ENCODE assay signal across 8 cellular contexts in the genomic region with DNA sequence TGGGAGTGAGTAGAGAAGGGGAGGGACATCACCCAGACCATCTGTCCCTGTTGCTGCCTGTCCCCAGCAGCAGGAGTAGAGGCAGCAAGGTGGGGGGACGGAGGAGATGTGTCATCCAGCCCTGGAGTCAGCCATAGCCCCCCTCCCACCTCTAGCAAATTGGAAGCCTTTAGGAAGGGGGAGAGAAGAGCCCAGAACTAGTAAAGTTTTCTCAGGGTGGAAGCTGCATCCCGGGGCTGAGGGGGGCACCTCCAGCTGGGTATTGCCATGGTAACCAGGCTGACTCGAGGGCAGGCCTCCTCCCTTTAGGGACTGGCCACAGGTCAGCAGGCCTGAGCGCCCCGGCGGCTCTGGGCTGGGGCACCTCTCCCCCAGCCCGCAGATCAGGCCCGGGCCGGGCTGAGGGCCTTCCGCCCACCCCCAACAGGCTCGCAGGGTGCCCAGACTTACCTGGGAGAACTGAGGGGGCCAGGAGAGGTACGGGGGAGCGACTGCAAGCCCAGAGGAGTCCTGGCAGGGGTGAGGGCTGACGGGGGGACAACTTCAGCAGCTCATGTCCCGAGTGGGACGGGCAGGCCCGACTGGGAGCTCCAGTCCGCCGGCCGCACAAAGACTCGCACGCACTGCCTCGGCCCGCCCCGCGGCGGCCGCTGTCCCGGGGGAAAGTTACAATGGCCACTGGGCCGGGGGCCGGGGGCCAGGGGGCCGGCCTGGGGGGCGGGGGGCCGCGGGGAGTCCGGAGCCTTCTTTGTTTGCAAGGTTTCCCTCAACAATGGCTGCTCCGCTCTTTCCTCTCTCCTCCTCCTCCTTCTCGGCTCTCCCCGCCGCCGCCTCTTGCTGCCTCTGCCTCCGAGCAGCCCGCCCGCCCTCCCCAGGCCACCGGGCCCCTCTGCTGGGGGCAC. TPM values are rescaled to one million over a fixed set of nuclear protein-coding genes. Genes with fewer than 3 reads are reported as not detected.
DNase-seq lines count a peak whose midpoint lies in the region; ATAC-seq and TF ChIP-seq lines count a peak whose summit lies in the region.

No MANE protein-coding gene starts in this region.

- H3K4me1 ChIP-seq in heart left ventricle (peaks cover 4 to 69% (median 62%) of the 10 kb centered on the region in 12 donors), rectal smooth muscle tissue (ENCODE audit: control insufficient read depth, insufficient read depth, low read length) (peaks cover 32% of the 10 kb centered on the region)

- H3K27me3 ChIP-seq in heart left ventricle (no peaks in the 10 kb centered on the region), rectal smooth muscle tissue (ENCODE audit: control insufficient read depth, insufficient read depth, low read length) (no peaks in the 10 kb centered on the region)

- TF ChIP-seq POLR2A in heart left ventricle (IDR thresholded peaks at IDR 0.05), result no peak

- DNase-seq in activated T-cell treated with anti-CD3 and anti-CD28 coated beads, Interleukin-2, amount 50 U/mL, for 48 hours, result peak; percentile 54 to 56
- DNase-seq in heart left ventricle (peak in 2 of 5 donors; percentile 48 to 73), SIG-M5 treated with dmso at 0.1 percent for 504 hours (lab: John Stamatoyannopoulos, UW; ENCODE audit: unreplicated experiment) (no peak)

- intact Hi-C loops in heart left ventricle (cut with DNase I), result loop anchor here in 1 of 10 donors (5.0 kb wide), 1 partner anchor 42 kb away; no protein-coding TSS in a partner anchor

- H3K27ac ChIP-seq in 22Rv1 (peak overlapping the region; percentile 61), heart left ventricle (peak overlapping the region; percentile 75 to 99 (median 95)), rectal smooth muscle tissue (ENCODE audit: low read depth, low read length) (no peak overlapping the region)

- TF ChIP-seq CTCF in 22Rv1 (IDR thresholded peaks at IDR 0.05) (no peak), GM12875 (IDR thresholded peaks at IDR 0.05; ENCODE audit: borderline replicate concordance, insufficient read depth, low read depth, low read length) (no peak), heart left ventricle (IDR thresholded peaks at IDR 0.05) (no peak)

- ATAC-seq in HG03521 (IDR thresholded peaks at IDR 0.05; ENCODE audit: unreplicated experiment) (peak; percentile 12), heart left ventricle (peak in 2 of 4 donors; percentile 0 to 3), GM18873 (IDR thresholded peaks at IDR 0.05; ENCODE audit: low FRiP score, unreplicated experiment) (no peak)

- peak overlapping the region; percentile 86 for H3K4me3 ChIP-seq in GM12875 (ENCODE audit: low read depth, low read length)
- peak overlapping the region; percentile 54 to 90 (median 73) for H3K4me3 ChIP-seq in heart left ventricle
- H3K4me3 ChIP-seq in rectal smooth muscle tissue (ENCODE audit: low read length), result peak overlapping the region; percentile 75

- H3K9ac ChIP-seq in rectal smooth muscle tissue (ENCODE audit: low read length), result peak overlapping the region; percentile 27

- no peaks in the 10 kb centered on the region for H3K9me3 ChIP-seq in heart left ventricle

- 1 to 4% (median 2%) methylated on average over 6 to 45 of the region's 45 CpGs for WGBS in heart left ventricle, 4 donors

- H3K36me3 ChIP-seq in heart left ventricle (peaks cover 0 to 28% (median 27%) of the 10 kb centered on the region in 9 donors), rectal smooth muscle tissue (ENCODE audit: control insufficient read depth, insufficient read depth, low read length) (peaks cover 20% of the 10 kb centered on the region)

RNA-seq across cellular contexts. Expression of gene LDB1, which starts 6.0 kb away (rescaled TPM):
- 10 to 100 TPM; 38.7 to 63.2 (median 53.5) TPM for total RNA-seq in heart left ventricle
- polyA plus RNA-seq in heart left ventricle, result 10 to 100 TPM; 29.5 to 39.4 TPM

RNA-seq across cellular contexts. Expression of gene PPRC1, which starts 18.6 kb away (rescaled TPM):
- 10 to 100 TPM in 8 of 9 donors, 1 to 10 TPM in 1; 10.0 to 21.5 (median 14.9) TPM for total RNA-seq in heart left ventricle
- polyA plus RNA-seq in heart left ventricle, result 10 to 100 TPM; 10.7 to 17.9 TPM

RNA-seq across cellular contexts. Expression of gene NOLC1, which starts 38.0 kb away (rescaled TPM):
- 10 to 100 TPM; 24.0 to 67.5 (median 29.0) TPM for total RNA-seq in heart left ventricle
- 10 to 100 TPM; 10.1 to 37.5 TPM for polyA plus RNA-seq in heart left ventricle

RNA-seq across cellular contexts. Expression of gene HPS6, which starts 49.1 kb away (rescaled TPM):
- 10 to 100 TPM in 6 of 9 donors, 1 to 10 TPM in 3; 7.8 to 23.1 (median 12.4) TPM for total RNA-seq in heart left ventricle
- polyA plus RNA-seq in heart left ventricle, result 10 to 100 TPM in 1 of 2 donors, 1 to 10 TPM in 1; 7.6 to 12.9 TPM

RNA-seq across cellular contexts. Expression of gene ARMH3, which starts 58.2 kb away (rescaled TPM):
- 10 to 100 TPM; 28.5 to 84.2 (median 45.4) TPM for total RNA-seq in heart left ventricle
- 10 to 100 TPM; 33.4 to 43.9 TPM for polyA plus RNA-seq in heart left ventricle
